Comparison of ENCODE assay signal across 8 cellular contexts in the genomic region with DNA sequence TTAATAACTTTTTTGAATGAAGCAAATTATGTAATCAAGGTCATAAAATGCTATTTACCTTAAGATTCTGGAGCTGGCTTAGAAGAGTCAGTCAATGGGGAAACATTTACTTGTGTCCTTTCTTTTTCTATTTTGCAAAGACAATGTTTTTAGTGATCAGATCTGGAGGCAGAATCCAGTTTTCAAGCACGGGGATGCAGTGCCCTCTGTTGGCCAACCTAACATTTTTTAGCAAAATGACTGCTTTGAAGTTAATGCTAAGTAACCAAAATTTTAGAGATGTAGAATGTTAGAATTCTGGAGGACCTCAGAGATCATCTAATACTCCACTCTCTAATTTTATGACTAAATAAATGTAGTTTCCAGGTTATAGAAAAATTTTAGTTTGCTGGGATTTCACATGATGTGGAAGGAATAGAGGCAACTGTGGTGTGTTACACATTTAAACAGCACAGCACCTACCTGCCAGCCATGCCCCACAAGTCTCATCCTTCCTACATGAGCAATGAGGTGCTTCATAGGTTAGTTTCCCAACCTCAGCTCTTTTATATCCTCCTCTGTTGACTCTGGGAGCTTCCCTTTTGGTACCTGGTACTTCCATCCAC. TPM values are rescaled to one million over a fixed set of nuclear protein-coding genes. Genes with fewer than 3 reads are reported as not detected.
DNase-seq lines count a peak whose midpoint lies in the region; ATAC-seq, FAIRE-seq and TF ChIP-seq lines count a peak whose summit lies in the region.

No MANE protein-coding gene starts in this region.

- peaks cover 5% of the 10 kb centered on the region for H3K27me3 Mint-ChIP-seq in activated B cell treated with CpG ODN at 0.5 μM for 24 hours
- H3K27me3 Mint-ChIP-seq in activated T-helper 17 cell treated with anti-CD3 and anti-CD28 coated beads, Interleukin-2, amount 50 U/mL, for 72 hours = no peaks in the 10 kb centered on the region

- H3K4me1 Mint-ChIP-seq in activated B cell treated with CpG ODN at 0.5 μM for 24 hours = no peaks in the 10 kb centered on the region
- peaks cover 5% of the 10 kb centered on the region for H3K4me1 Mint-ChIP-seq in activated T-helper 17 cell treated with anti-CD3 and anti-CD28 coated beads, Interleukin-2, amount 50 U/mL, for 72 hours

- POLR2A ChIA-PET in activated B cell treated with CpG ODN at 0.5 μM for 24 hours (lab: Charles Lee) = interaction anchor here (0.6 kb wide), 1 partner anchor 1448 kb away, joined by 7 read pairs; a partner anchor contains a TSS

- no peak for ATAC-seq in activated B cell treated with CpG ODN at 0.5 μM for 24 hours (ENCODE audit: low read depth)
- no peak for ATAC-seq in activated T-helper 17 cell treated with anti-CD3 and anti-CD28 coated beads, Interleukin-2, amount 50 U/mL, for 72 hours (replicated peaks)
- ATAC-seq in HG03175 (IDR thresholded peaks at IDR 0.05; ENCODE audit: unreplicated experiment) = no peak

- intact Hi-C loops in activated B cell treated with CpG ODN at 0.5 μM for 24 hours (cut with micrococcal nuclease) = loop anchor here (1.0 kb wide), 2 partner anchors 429 to 1107 kb away; no protein-coding TSS in a partner anchor

- TF ChIP-seq CTCF in LNCaP clone FGC (IDR thresholded peaks at IDR 0.05; ENCODE audit: control insufficient read depth, extremely low read depth, insufficient read depth) = peak; percentile 70
- TF ChIP-seq CTCF in activated B cell treated with CpG ODN at 0.5 μM for 24 hours (IDR thresholded peaks at IDR 0.05) = no peak

- H3K9me3 Mint-ChIP-seq in activated B cell treated with CpG ODN at 0.5 μM for 24 hours = no peaks in the 10 kb centered on the region
- H3K9me3 Mint-ChIP-seq in activated T-helper 17 cell treated with anti-CD3 and anti-CD28 coated beads, Interleukin-2, amount 50 U/mL, for 72 hours = no peaks in the 10 kb centered on the region

- H3K4me3 Mint-ChIP-seq in activated B cell treated with CpG ODN at 0.5 μM for 24 hours = no peak overlapping the region
- H3K4me3 Mint-ChIP-seq in activated T-helper 17 cell treated with anti-CD3 and anti-CD28 coated beads, Interleukin-2, amount 50 U/mL, for 72 hours = no peak overlapping the region

- no peaks in the 10 kb centered on the region for H3K36me3 Mint-ChIP-seq in activated B cell treated with CpG ODN at 0.5 μM for 24 hours (ENCODE audit: low read depth)
- peaks cover 4% of the 10 kb centered on the region for H3K36me3 Mint-ChIP-seq in activated T-helper 17 cell treated with anti-CD3 and anti-CD28 coated beads, Interleukin-2, amount 50 U/mL, for 72 hours (ENCODE audit: low read depth)

- CTCF ChIA-PET in activated B cell treated with CpG ODN at 0.5 μM for 24 hours (lab: Charles Lee) = interaction anchor here (0.7 to 1.9 kb wide), 7 partner anchors 23 to 976 kb away, joined by 3 to 4 read pairs (median 3); a partner anchor contains a TSS

- H3K27ac Mint-ChIP-seq in activated B cell treated with CpG ODN at 0.5 μM for 24 hours = no peak overlapping the region
- H3K27ac Mint-ChIP-seq in activated T-helper 17 cell treated with anti-CD3 and anti-CD28 coated beads, Interleukin-2, amount 50 U/mL, for 72 hours = no peak overlapping the region

- DNase-seq in LNCaP clone FGC (ENCODE audit: low read depth) = no peak
- DNase-seq in activated B cell treated with CpG ODN at 0.5 μM for 24 hours = peak; percentile 21
- peak; percentile 16 for DNase-seq in cerebellar cortex (ENCODE audit: low spot score)
- peak; percentile 61 for DNase-seq in medulla oblongata (ENCODE audit: extremely low spot score)
- peak; percentile 36 to 42 for DNase-seq in stimulated activated CD8-positive, alpha-beta memory T cell treated with anti-CD3 and anti-CD28 coated beads, Interleukin-7, amount 100 ng/mL, for 4 hours (ENCODE audit: low read depth in 2 of 2)

- peak; percentile 28 for FAIRE-seq in G401.6 (lab: Jason Lieb, UNC)

- H3K4me3 ChIP-seq in LNCaP clone FGC (ENCODE audit: low read depth, low read length) = no peak overlapping the region

RNA-seq across cellular contexts. Expression of a gene that starts 23.6 kb away (rescaled TPM):
- 0.05 and 0.11 TPM in 2 replicates for total RNA-seq in activated B cell treated with CpG ODN at 0.5 μM for 24 hours
- total RNA-seq in activated T-helper 17 cell treated with anti-CD3 and anti-CD28 coated beads, Interleukin-2, amount 50 U/mL, for 72 hours = under 1 TPM; 0.11 TPM

RNA-seq across cellular contexts. Expression of a gene that starts 26.5 kb away (rescaled TPM):
- total RNA-seq in activated B cell treated with CpG ODN at 0.5 μM for 24 hours = 0.98 and 1.5 TPM in 2 replicates
- 1 to 10 TPM; 3.7 to 5.6 TPM for total RNA-seq in activated T-helper 17 cell treated with anti-CD3 and anti-CD28 coated beads, Interleukin-2, amount 50 U/mL, for 72 hours
